19 cellular contexts compared by ENCODE assay signal in genomic region chrX:136967965-136968364, GRCh38.
"Had no signal": no experiment of that assay in that cellular context is flagged by ENCODE, and none has a peak within 500 bp of the region (broad histone marks: within the 10 kb centered on the region; RNA-seq: fewer than 3 reads in every experiment).

No MANE protein-coding gene starts in this region.

- H3K27me3 ChIP-seq: MG63, SJSA1 had no signal

- DNase-seq: KBM-7, MG63, NCI-H1092, NCI-H1105 treated with DMSO at 0.1 percent for 48 hours, NCI-H1417 treated with DMSO at 0.1 percent for 48 hours, NCI-H146, NCI-H1694 treated with DMSO at 0.1 percent for 48 hours, NCI-H1930, NCI-H2081, NCI-H2107, NCI-H2227 treated with DMSO at 0.1 percent for 48 hours, NCI-H524, NCI-H69, NCI-H774, Right ventricle myocardium superior, RPMI8226, SIG-M5 had no signal

- H3K27ac ChIP-seq: SJSA1, SK-N-MC had no signal

- H3K36me3 ChIP-seq: MG63, SJSA1 had no signal

- H3K4me3 ChIP-seq: MG63, SJSA1, SK-N-MC had no signal

- H3K9me3 ChIP-seq: MG63, SJSA1 had no signal

- H3K4me1 ChIP-seq: SJSA1 had no signal
